Comparison of ENCODE assay signal across 22 cellular contexts in the genomic region with DNA sequence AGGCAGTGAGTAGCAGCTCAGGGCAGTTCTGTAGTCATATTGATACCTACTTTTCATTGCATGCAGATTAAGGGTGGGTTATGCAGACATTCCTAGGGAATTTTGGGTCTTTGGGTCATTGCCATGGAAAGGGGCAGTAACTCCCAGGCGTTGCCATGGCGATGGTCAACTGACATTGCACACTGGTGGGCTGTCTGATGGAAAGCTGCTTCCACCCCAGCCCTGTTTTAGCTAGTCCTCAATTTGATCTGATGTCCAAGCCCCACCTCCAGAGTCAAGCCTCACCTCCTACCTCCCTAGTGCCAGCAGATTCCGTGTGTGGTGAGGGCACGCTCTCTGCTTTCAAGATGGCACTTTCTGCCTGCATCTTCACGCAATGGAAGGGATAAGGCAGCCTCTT.
"Had no signal": no experiment of that assay in that cellular context is flagged by ENCODE, and none has a peak within 500 bp of the region (broad histone marks: within the 10 kb centered on the region; RNA-seq: fewer than 3 reads in every experiment).

No MANE protein-coding gene starts in this region.

- H3K9me3 ChIP-seq: adrenal gland, breast epithelium, heart right ventricle, right lobe of liver, stomach, vagina had no signal

- H3K27ac Mint-ChIP-seq: activated naive CD8-positive, alpha-beta T cell; activated T-cell treated with anti-CD3 and anti-CD28 coated beads, Interleukin-2, amount 50 U/mL, for 24 hours; activated T-helper 17 cell treated with anti-CD3 and anti-CD28 coated beads, Interleukin-2, amount 50 U/mL, for 72 hours; naive thymus-derived CD4-positive, alpha-beta T cell; stimulated activated effector memory CD8-positive, alpha-beta T cell treated with anti-CD3 and anti-CD28 coated beads, Interleukin-12 subunit alpha, Interleukin-12 subunit beta, amount 100 ng/mL, for 72 hours; type B pancreatic cell; WTC11 had no signal

- H3K27me3 ChIP-seq: adrenal gland, breast epithelium, right lobe of liver, vagina had no signal

- H3K4me3 Mint-ChIP-seq: activated naive CD8-positive, alpha-beta T cell; activated T-cell treated with anti-CD3 and anti-CD28 coated beads, Interleukin-2, amount 50 U/mL, for 24 hours; activated T-helper 17 cell treated with anti-CD3 and anti-CD28 coated beads, Interleukin-2, amount 50 U/mL, for 72 hours; naive thymus-derived CD4-positive, alpha-beta T cell; stimulated activated effector memory CD8-positive, alpha-beta T cell treated with anti-CD3 and anti-CD28 coated beads, Interleukin-12 subunit alpha, Interleukin-12 subunit beta, amount 100 ng/mL, for 72 hours; type B pancreatic cell; WTC11 had no signal

- ATAC-seq: activated T-helper 17 cell treated with anti-CD3 and anti-CD28 coated beads, Interleukin-2, amount 50 U/mL, for 72 hours; heart right ventricle; left lobe of liver; naive thymus-derived CD4-positive, alpha-beta T cell; right lobe of liver; stimulated activated effector memory CD8-positive, alpha-beta T cell treated with anti-CD3 and anti-CD28 coated beads, Interleukin-12 subunit alpha, Interleukin-12 subunit beta, amount 100 ng/mL, for 72 hours; WTC11 had no signal

- H3K4me1 Mint-ChIP-seq: activated T-helper 17 cell treated with anti-CD3 and anti-CD28 coated beads, Interleukin-2, amount 50 U/mL, for 72 hours; naive thymus-derived CD4-positive, alpha-beta T cell; stimulated activated effector memory CD8-positive, alpha-beta T cell treated with anti-CD3 and anti-CD28 coated beads, Interleukin-12 subunit alpha, Interleukin-12 subunit beta, amount 100 ng/mL, for 72 hours had no signal

- H3K4me3 ChIP-seq: adrenal gland, breast epithelium, heart right ventricle, lung, right lobe of liver, skin epidermis, stomach, vagina had no signal

- H3K36me3 ChIP-seq: adrenal gland, breast epithelium, heart right ventricle, right lobe of liver, stomach, vagina had no signal

- H3K27ac ChIP-seq: adrenal gland, breast epithelium, heart right ventricle, right lobe of liver, skin epidermis, stomach, vagina had no signal

- H3K9me3 Mint-ChIP-seq: activated T-cell treated with anti-CD3 and anti-CD28 coated beads, Interleukin-2, amount 50 U/mL, for 24 hours; activated T-helper 17 cell treated with anti-CD3 and anti-CD28 coated beads, Interleukin-2, amount 50 U/mL, for 72 hours; stimulated activated effector memory CD8-positive, alpha-beta T cell treated with anti-CD3 and anti-CD28 coated beads, Interleukin-12 subunit alpha, Interleukin-12 subunit beta, amount 100 ng/mL, for 72 hours had no signal

- H3K36me3 Mint-ChIP-seq: activated naive CD8-positive, alpha-beta T cell; naive thymus-derived CD4-positive, alpha-beta T cell; stimulated activated effector memory CD8-positive, alpha-beta T cell treated with anti-CD3 and anti-CD28 coated beads, Interleukin-12 subunit alpha, Interleukin-12 subunit beta, amount 100 ng/mL, for 72 hours; type B pancreatic cell had no signal

- DNase-seq: activated naive CD4-positive, alpha-beta T cell; activated T-cell treated with anti-CD3 and anti-CD28 coated beads, Interleukin-2, amount 50 U/mL, for 24 hours; adrenal gland; cortex of kidney; heart right ventricle; islet precursor cell; naive thymus-derived CD4-positive, alpha-beta T cell; occipital lobe; right lobe of liver; stimulated activated CD4-positive, alpha-beta T cell treated with anti-CD3 and anti-CD28 coated beads, Interleukin-2, amount 100 ng/mL, for 24 hours; stomach; T-helper 9 cell had no signal

- H3K27me3 Mint-ChIP-seq: type B pancreatic cell had no signal

- H3K4me1 ChIP-seq: adrenal gland, breast epithelium had no signal
